In the genomic region with DNA sequence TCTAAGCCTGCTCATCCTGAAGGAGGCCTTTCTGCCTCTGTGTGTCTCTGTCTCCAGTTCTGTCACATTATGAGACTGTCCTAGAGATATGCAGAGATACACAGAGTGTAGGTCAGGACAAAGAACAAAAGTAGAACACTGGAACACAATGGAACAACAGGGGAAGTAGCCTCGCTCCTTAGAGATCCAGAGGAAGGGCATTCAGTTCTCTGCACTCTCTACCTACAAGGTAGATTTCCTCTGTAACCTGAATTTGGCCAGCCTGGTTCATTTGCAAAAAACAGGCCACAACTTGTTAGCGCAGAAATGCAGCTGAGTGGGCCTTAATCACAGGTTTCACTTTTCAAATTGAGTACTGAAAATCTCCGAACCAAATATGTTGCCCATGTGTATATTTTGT, we compare ENCODE assay signal across 12 cellular contexts. TPM values are rescaled to one million over a fixed set of nuclear protein-coding genes. Genes with fewer than 3 reads are reported as not detected.
DNase-seq lines count a peak whose midpoint lies in the region; ATAC-seq and TF ChIP-seq lines count a peak whose summit lies in the region.
"Had no signal": no experiment of that assay in that cellular context is flagged by ENCODE, and none has a peak within 500 bp of the region (broad histone marks: within the 10 kb centered on the region; RNA-seq: fewer than 3 reads in every experiment).

No MANE protein-coding gene starts in this region.

- TF ChIP-seq CTCF in omental fat pad (IDR thresholded peaks at IDR 0.05), result no peak

- H3K27ac ChIP-seq in epithelial cell of prostate, result peak overlapping the region; percentile 51
- H3K27ac ChIP-seq: coronary artery had no signal

- DNase-seq in epithelial cell of prostate (ENCODE audit: low read depth, low spot score) (no peak), omental fat pad (ENCODE audit: low spot score) (no peak), NOMO-1 treated with DMSO at 0.1 percent for 48 hours (lab: John Stamatoyannopoulos, UW; ENCODE audit: unreplicated experiment) (no peak), NCI-H2107 treated with DMSO at 0.1 percent for 48 hours (lab: John Stamatoyannopoulos, UW; ENCODE audit: unreplicated experiment) (no peak)
- DNase-seq: activated T-cell treated with anti-CD3 and anti-CD28 coated beads, Interleukin-2, amount 50 U/mL, for 1 hour; heart right ventricle; NCI-H510A had no signal

- ATAC-seq in GM18861 (IDR thresholded peaks at IDR 0.05; ENCODE audit: unreplicated experiment) (peak; percentile 67), GM21737 (IDR thresholded peaks at IDR 0.05; ENCODE audit: unreplicated experiment) (peak; percentile 64), HG03520 (IDR thresholded peaks at IDR 0.05; ENCODE audit: unreplicated experiment) (peak; percentile 62), omental fat pad (ENCODE audit: low FRiP score) (no peak), GM21381 (IDR thresholded peaks at IDR 0.05; ENCODE audit: unreplicated experiment) (no peak)

RNA-seq across cellular contexts. Expression of gene NEK10, which starts 19.4 kb away (rescaled TPM):
- 1 to 10 TPM in 2 of 4 donors, under 1 TPM in 2; 0.65 to 2.6 (median 1.2) TPM for total RNA-seq in omental fat pad

Comparison
In these comparisons a context has a peak if more than half of its experiments do, and no peak if none do; other contexts are left out.
1. ATAC-seq: peak in GM18861 (single experiment), GM21737 (single experiment) and HG03520 (single experiment); none in omental fat pad (single experiment) and GM21381 (single experiment).